In the genomic region with DNA sequence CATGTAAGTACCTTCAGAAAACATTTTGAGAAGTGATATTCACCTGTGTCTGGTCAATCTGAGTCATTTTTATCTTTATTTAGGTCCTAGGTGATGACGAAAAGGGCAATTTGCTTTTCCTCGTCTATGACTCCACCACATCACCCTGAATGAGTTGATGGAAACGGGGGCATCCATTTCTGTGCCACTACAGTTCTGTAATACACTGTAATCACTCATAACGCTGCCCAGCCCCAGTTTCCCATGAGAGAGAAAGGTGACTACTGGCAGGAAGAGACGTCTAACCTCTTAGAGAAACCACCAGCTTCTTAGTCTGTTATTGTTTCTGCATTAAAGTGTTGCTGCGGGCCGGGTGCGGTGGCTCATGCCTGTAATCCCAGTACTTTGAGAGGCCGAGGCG, we compare ENCODE assay signal across 1 cellular context.
TF ChIP-seq lines count a peak whose summit lies in the region.

No MANE protein-coding gene starts in this region.

TF ChIP-seq in SK-N-SH, 30 proteins besides CTCF, POLR2A, EP300 and RAD21 (continued from another document):
- TF ChIP-seq RFX5 (IDR thresholded peaks at IDR 0.05; ENCODE audit: low read length): no peak
- TF ChIP-seq NFIC (IDR thresholded peaks at IDR 0.05; ENCODE audit: borderline replicate concordance): no peak
- TF ChIP-seq, protein P1, sequence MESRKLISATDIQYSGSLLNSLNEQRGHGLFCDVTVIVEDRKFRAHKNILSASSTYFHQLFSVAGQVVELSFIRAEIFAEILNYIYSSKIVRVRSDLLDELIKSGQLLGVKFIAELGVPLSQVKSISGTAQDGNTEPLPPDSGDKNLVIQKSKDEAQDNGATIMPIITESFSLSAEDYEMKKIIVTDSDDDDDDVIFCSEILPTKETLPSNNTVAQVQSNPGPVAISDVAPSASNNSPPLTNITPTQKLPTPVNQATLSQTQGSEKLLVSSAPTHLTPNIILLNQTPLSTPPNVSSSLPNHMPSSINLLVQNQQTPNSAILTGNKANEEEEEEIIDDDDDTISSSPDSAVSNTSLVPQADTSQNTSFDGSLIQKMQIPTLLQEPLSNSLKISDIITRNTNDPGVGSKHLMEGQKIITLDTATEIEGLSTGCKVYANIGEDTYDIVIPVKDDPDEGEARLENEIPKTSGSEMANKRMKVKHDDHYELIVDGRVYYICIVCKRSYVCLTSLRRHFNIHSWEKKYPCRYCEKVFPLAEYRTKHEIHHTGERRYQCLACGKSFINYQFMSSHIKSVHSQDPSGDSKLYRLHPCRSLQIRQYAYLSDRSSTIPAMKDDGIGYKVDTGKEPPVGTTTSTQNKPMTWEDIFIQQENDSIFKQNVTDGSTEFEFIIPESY (IDR thresholded peaks at IDR 0.05; ENCODE audit: borderline replicate concordance, low read depth): no peak
- TF ChIP-seq SMC3 (IDR thresholded peaks at IDR 0.05; ENCODE audit: low read depth, low read length): no peak
- TF ChIP-seq, protein P2, sequence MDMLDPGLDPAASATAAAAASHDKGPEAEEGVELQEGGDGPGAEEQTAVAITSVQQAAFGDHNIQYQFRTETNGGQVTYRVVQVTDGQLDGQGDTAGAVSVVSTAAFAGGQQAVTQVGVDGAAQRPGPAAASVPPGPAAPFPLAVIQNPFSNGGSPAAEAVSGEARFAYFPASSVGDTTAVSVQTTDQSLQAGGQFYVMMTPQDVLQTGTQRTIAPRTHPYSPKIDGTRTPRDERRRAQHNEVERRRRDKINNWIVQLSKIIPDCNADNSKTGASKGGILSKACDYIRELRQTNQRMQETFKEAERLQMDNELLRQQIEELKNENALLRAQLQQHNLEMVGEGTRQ (IDR thresholded peaks at IDR 0.05; ENCODE audit: borderline replicate concordance, low read depth, low read length): no peak
- TF ChIP-seq, protein P3, sequence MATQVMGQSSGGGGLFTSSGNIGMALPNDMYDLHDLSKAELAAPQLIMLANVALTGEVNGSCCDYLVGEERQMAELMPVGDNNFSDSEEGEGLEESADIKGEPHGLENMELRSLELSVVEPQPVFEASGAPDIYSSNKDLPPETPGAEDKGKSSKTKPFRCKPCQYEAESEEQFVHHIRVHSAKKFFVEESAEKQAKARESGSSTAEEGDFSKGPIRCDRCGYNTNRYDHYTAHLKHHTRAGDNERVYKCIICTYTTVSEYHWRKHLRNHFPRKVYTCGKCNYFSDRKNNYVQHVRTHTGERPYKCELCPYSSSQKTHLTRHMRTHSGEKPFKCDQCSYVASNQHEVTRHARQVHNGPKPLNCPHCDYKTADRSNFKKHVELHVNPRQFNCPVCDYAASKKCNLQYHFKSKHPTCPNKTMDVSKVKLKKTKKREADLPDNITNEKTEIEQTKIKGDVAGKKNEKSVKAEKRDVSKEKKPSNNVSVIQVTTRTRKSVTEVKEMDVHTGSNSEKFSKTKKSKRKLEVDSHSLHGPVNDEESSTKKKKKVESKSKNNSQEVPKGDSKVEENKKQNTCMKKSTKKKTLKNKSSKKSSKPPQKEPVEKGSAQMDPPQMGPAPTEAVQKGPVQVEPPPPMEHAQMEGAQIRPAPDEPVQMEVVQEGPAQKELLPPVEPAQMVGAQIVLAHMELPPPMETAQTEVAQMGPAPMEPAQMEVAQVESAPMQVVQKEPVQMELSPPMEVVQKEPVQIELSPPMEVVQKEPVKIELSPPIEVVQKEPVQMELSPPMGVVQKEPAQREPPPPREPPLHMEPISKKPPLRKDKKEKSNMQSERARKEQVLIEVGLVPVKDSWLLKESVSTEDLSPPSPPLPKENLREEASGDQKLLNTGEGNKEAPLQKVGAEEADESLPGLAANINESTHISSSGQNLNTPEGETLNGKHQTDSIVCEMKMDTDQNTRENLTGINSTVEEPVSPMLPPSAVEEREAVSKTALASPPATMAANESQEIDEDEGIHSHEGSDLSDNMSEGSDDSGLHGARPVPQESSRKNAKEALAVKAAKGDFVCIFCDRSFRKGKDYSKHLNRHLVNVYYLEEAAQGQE (IDR thresholded peaks at IDR 0.05; ENCODE audit: low read depth, low read length): no peak
- TF ChIP-seq EZH2phosphoT487 (IDR thresholded peaks at IDR 0.05; ENCODE audit: borderline replicate concordance, low read depth): no peak
- TF ChIP-seq CHD2 (IDR thresholded peaks at IDR 0.05; ENCODE audit: low read length, partially characterized antibody): no peak
- TF ChIP-seq GABPA (IDR thresholded peaks at IDR 0.05; ENCODE audit: low read depth): no peak
